ENCODE assay signal across 1 cellular context in genomic region chr12:49279706-49280159, GRCh38.
TF ChIP-seq lines count a peak whose summit lies in the region.

No MANE protein-coding gene starts in this region.

TF ChIP-seq in K562, 482 proteins besides CTCF, POLR2A, EP300 and RAD21:
- TF ChIP-seq ETV1 (tag; conservative IDR thresholded peaks at IDR 0.05; ENCODE audit: low read depth) (no peak), CEBPG (CRISPR knock-in tag; IDR thresholded peaks at IDR 0.05) (peak; percentile 57; the same call in 1 of the 2 replicates), CEBPG (tag; conservative IDR thresholded peaks at IDR 0.05 in 1 of 2, IDR thresholded peaks at IDR 0.05 in 1 of 2) (0 out of 4 replicates have a peak, but pooled peaks of 1 of the 2 experiments have one; percentile 24), JUND (IDR thresholded peaks at IDR 0.05; ENCODE audit: borderline replicate concordance, low read depth, low read length) (peak; percentile 49; the same call in 1 of the 2 replicates), JUND (tag; IDR thresholded peaks at IDR 0.05; ENCODE audit: borderline replicate concordance, low read depth, low read length) (peak; percentile 38; the same call in 1 of the 3 replicates), JUN (IDR thresholded peaks at IDR 0.05; ENCODE audit: borderline replicate concordance, low read depth, low read length) (0 out of 2 replicates have a peak, but pooled peaks have one; percentile 13), JUN (CRISPR knock-in tag; IDR thresholded peaks at IDR 0.05; ENCODE audit: borderline replicate concordance) (no peak), MAX (CRISPR knock-in tag; IDR thresholded peaks at IDR 0.05) (peak; percentile 41), ILF3 (IDR thresholded peaks at IDR 0.05; ENCODE audit: borderline replicate concordance) (no peak), ZNF280A (IDR thresholded peaks at IDR 0.05; ENCODE audit: low read depth, partially characterized antibody) (no peak), NR1H2 (CRISPR knock-in tag; IDR thresholded peaks at IDR 0.05) (no peak), KDM4B (IDR thresholded peaks at IDR 0.05; ENCODE audit: borderline replicate concordance in 2 of 2, low read depth in 1 of 2) (no peak), ATF7 (IDR thresholded peaks at IDR 0.05) (peak; percentile 72), KDM1A (IDR thresholded peaks at IDR 0.05) (no peak), ZNF584 (CRISPR knock-in tag; IDR thresholded peaks at IDR 0.05; ENCODE audit: low read depth) (no peak), CEBPB (tag; IDR thresholded peaks at IDR 0.05) (peak; percentile 76), ZBTB26 (CRISPR knock-in tag; IDR thresholded peaks at IDR 0.05) (no peak), BCOR (IDR thresholded peaks at IDR 0.05) (no peak), MYC (IDR thresholded peaks at IDR 0.05; ENCODE audit: low read depth, low read length) (peak; percentile 15; the same call in 1 of the 2 replicates), MYC (CRISPR knock-in tag; IDR thresholded peaks at IDR 0.05; ENCODE audit: borderline replicate concordance, low read depth) (no peak), ATF3 (IDR thresholded peaks at IDR 0.05) (peak; percentile 53; the same call in 1 of the 2 replicates), ATF3 (CRISPR knock-in tag; conservative IDR thresholded peaks at IDR 0.05) (no peak), CXXC5 (CRISPR knock-in tag; IDR thresholded peaks at IDR 0.05) (no peak), MGA (IDR thresholded peaks at IDR 0.05) (peak; percentile 52)
